24 cellular contexts compared by ENCODE assay signal in the genomic region with DNA sequence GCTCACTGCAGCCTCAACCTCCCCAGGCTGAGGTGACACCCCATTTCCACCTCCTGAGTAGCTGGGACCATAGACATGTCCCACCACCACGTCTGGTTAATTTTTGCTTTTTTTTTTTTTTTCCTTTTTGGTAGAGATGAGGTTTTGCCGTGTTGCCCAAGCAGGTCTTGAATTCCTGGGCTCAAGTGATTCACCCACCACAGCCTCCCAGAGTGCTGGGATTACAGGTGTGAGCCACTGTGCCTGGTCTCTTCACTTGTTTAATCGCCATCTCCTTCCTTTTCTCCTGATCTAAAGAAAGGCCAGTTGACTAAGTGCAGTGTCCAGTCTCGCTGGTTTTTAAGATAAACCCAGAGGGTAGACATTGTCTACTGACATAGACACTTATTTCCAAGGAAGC.
"Had no signal": no experiment of that assay in that cellular context is flagged by ENCODE, and none has a peak within 500 bp of the region (broad histone marks: within the 10 kb centered on the region; RNA-seq: fewer than 3 reads in every experiment).

No MANE protein-coding gene starts in this region.

- H3K4me1 ChIP-seq: colonic mucosa, esophagus squamous epithelium, heart left ventricle, left lung, prostate gland, right atrium auricular region, stomach, thyroid gland, vagina had no signal

- H3K4me3 ChIP-seq: colonic mucosa, esophagus squamous epithelium, heart left ventricle, hepatocyte, left lung, prostate gland, right atrium auricular region, smooth muscle cell, stomach, thyroid gland, vagina had no signal

- H3K27me3 ChIP-seq: colonic mucosa, hepatocyte, left lung, right atrium auricular region, thyroid gland, vagina had no signal

- H3K36me3 ChIP-seq: colonic mucosa, esophagus squamous epithelium, heart left ventricle, left lung, prostate gland, right atrium auricular region, stomach, thyroid gland, vagina had no signal

- H3K4me2 ChIP-seq: hepatocyte, smooth muscle cell had no signal

- DNase-seq: colonic mucosa; effector CD8-positive, alpha-beta T cell; endodermal cell; erythroblast; esophagus squamous epithelium; heart left ventricle; kidney; left cardiac atrium; left lung; mesendoderm; naive thymus-derived CD8-positive, alpha-beta T cell; nephron progenitor cell; nucleus accumbens; stimulated activated CD4-positive, alpha-beta T cell treated with anti-CD3 and anti-CD28 coated beads, Interleukin-2, amount 100 ng/mL, for 24 hours; stimulated activated CD4-positive, alpha-beta T cell treated with anti-CD3 and anti-CD28 coated beads, Interleukin-4, amount 100 ng/mL, for 24 hours; stimulated activated naive CD4-positive, alpha-beta T cell treated with Interleukin-2 at 50 U/mL for 16 hours; stomach; thyroid gland; trophoblast cell had no signal

- H2AFZ ChIP-seq: hepatocyte had no signal

- H3K9me3 ChIP-seq: colonic mucosa, esophagus squamous epithelium, left lung, prostate gland, right atrium auricular region, thyroid gland, vagina had no signal

- H3K79me2 ChIP-seq: hepatocyte had no signal

- H3K27ac ChIP-seq: colonic mucosa, esophagus squamous epithelium, heart left ventricle, hepatocyte, left lung, prostate gland, right atrium auricular region, stomach, thyroid gland, vagina had no signal
